Comparison of ENCODE assay signal across 23 cellular contexts in genomic region chr3:43865376-43865775, GRCh38.
"Had no signal": no experiment of that assay in that cellular context is flagged by ENCODE, and none has a peak within 500 bp of the region (broad histone marks: within the 10 kb centered on the region; RNA-seq: fewer than 3 reads in every experiment).

No MANE protein-coding gene starts in this region.

- H3K9me3 ChIP-seq: left ventricle myocardium inferior, right lobe of liver, tibial nerve had no signal

- H3K9me3 Mint-ChIP-seq: activated CD4-positive, alpha-beta T cell treated with anti-CD3 and anti-CD28 coated beads, Interleukin-2, amount 10 ng/mL, durations not matched to agents 7 days and 5 days; activated CD8-positive, alpha-beta T cell treated with anti-CD3 and anti-CD28 coated beads for 36 hours; activated T-helper 1 cell treated with anti-CD3 and anti-CD28 coated beads, Interleukin-12 subunit alpha, Interleukin-12 subunit beta, Interleukin-2, Interleukin-4 antibody, amounts not matched to agents 30 ng/mL and 10 ng/mL and 1 ng/mL, durations not matched to agents 14 hours and 24 hours and 36 hours; central memory CD8-positive, alpha-beta T cell; immature natural killer cell; nephron; stimulated activated effector memory CD8-positive, alpha-beta T cell treated with anti-CD3 and anti-CD28 coated beads, Interleukin-12 subunit alpha, Interleukin-12 subunit beta, amount 100 ng/mL, for 72 hours; stimulated activated naive CD8-positive, alpha-beta T cell treated with anti-CD3 and anti-CD28 coated beads, Interleukin-15, amount 100 ng/mL, for 72 hours; T-helper 2 cell treated with Interferon-gamma antibody and Interleukin-4, amounts not matched to agents 5 μg/mL and 100 μg/mL, for 36 hours had no signal

- H3K4me1 ChIP-seq: left ventricle myocardium inferior, right lobe of liver, tibial nerve had no signal

- H3K4me3 Mint-ChIP-seq: activated CD4-positive, alpha-beta T cell treated with anti-CD3 and anti-CD28 coated beads, Interleukin-2, amount 10 ng/mL, durations not matched to agents 7 days and 5 days; activated CD8-positive, alpha-beta T cell treated with anti-CD3 and anti-CD28 coated beads for 36 hours; activated naive CD8-positive, alpha-beta T cell; activated T-helper 1 cell treated with anti-CD3 and anti-CD28 coated beads, Interleukin-12 subunit alpha, Interleukin-12 subunit beta, Interleukin-2, Interleukin-4 antibody, amounts not matched to agents 30 ng/mL and 10 ng/mL and 1 ng/mL, durations not matched to agents 14 hours and 24 hours and 36 hours; central memory CD8-positive, alpha-beta T cell; immature natural killer cell; nephron; stimulated activated effector memory CD8-positive, alpha-beta T cell treated with anti-CD3 and anti-CD28 coated beads, Interleukin-12 subunit alpha, Interleukin-12 subunit beta, amount 100 ng/mL, for 72 hours; stimulated activated naive CD8-positive, alpha-beta T cell treated with anti-CD3 and anti-CD28 coated beads, Interleukin-15, amount 100 ng/mL, for 72 hours; T-helper 2 cell treated with Interferon-gamma antibody and Interleukin-4, amounts not matched to agents 5 μg/mL and 100 μg/mL, for 36 hours had no signal

- H3K36me3 Mint-ChIP-seq: activated naive CD8-positive, alpha-beta T cell; immature natural killer cell; stimulated activated effector memory CD8-positive, alpha-beta T cell treated with anti-CD3 and anti-CD28 coated beads, Interleukin-12 subunit alpha, Interleukin-12 subunit beta, amount 100 ng/mL, for 72 hours had no signal

- H3K4me3 ChIP-seq: left ventricle myocardium inferior, right lobe of liver, skin epidermis, tibial nerve had no signal

- DNase-seq: activated CD4-positive, alpha-beta T cell treated with anti-CD3 and anti-CD28 coated beads, Interleukin-2, amount 10 ng/mL, durations not matched to agents 7 days and 5 days; activated CD4-positive, CD25-positive, alpha-beta regulatory T cell treated with anti-CD3 and anti-CD28 coated beads, Interleukin-2, amount 50 U/mL, for 72 hours; activated CD8-positive, alpha-beta T cell treated with anti-CD3 and anti-CD28 coated beads for 36 hours; erythroblast; foreskin keratinocyte; immature natural killer cell; kidney glomerular epithelial cell; left ventricle myocardium inferior; mammary epithelial cell; right lobe of liver; stimulated activated CD4-positive, alpha-beta T cell treated with anti-CD3 and anti-CD28 coated beads, Interleukin-2, amount 100 ng/mL, for 24 hours; stimulated activated naive CD8-positive, alpha-beta T cell treated with anti-CD3 and anti-CD28 coated beads, Interleukin-15, amount 100 ng/mL, for 72 hours; WERI-Rb-1 had no signal

- H3K36me3 ChIP-seq: left ventricle myocardium inferior, right lobe of liver, tibial nerve, WERI-Rb-1 had no signal

- FAIRE-seq: astrocyte, colon had no signal

- H3K4me1 Mint-ChIP-seq: activated CD4-positive, alpha-beta T cell treated with anti-CD3 and anti-CD28 coated beads, Interleukin-2, amount 10 ng/mL, durations not matched to agents 7 days and 5 days; central memory CD8-positive, alpha-beta T cell; immature natural killer cell; nephron; stimulated activated effector memory CD8-positive, alpha-beta T cell treated with anti-CD3 and anti-CD28 coated beads, Interleukin-12 subunit alpha, Interleukin-12 subunit beta, amount 100 ng/mL, for 72 hours; stimulated activated naive CD8-positive, alpha-beta T cell treated with anti-CD3 and anti-CD28 coated beads, Interleukin-15, amount 100 ng/mL, for 72 hours had no signal

- ATAC-seq: activated CD8-positive, alpha-beta T cell treated with anti-CD3 and anti-CD28 coated beads for 36 hours; foreskin keratinocyte; right lobe of liver; stimulated activated effector memory CD8-positive, alpha-beta T cell treated with anti-CD3 and anti-CD28 coated beads, Interleukin-12 subunit alpha, Interleukin-12 subunit beta, amount 100 ng/mL, for 72 hours; stimulated activated naive CD8-positive, alpha-beta T cell treated with anti-CD3 and anti-CD28 coated beads, Interleukin-15, amount 100 ng/mL, for 72 hours had no signal

- H3K27ac Mint-ChIP-seq: activated CD4-positive, alpha-beta T cell treated with anti-CD3 and anti-CD28 coated beads, Interleukin-2, amount 10 ng/mL, durations not matched to agents 7 days and 5 days; activated CD8-positive, alpha-beta T cell treated with anti-CD3 and anti-CD28 coated beads for 36 hours; activated naive CD8-positive, alpha-beta T cell; activated T-helper 1 cell treated with anti-CD3 and anti-CD28 coated beads, Interleukin-12 subunit alpha, Interleukin-12 subunit beta, Interleukin-2, Interleukin-4 antibody, amounts not matched to agents 30 ng/mL and 10 ng/mL and 1 ng/mL, durations not matched to agents 14 hours and 24 hours and 36 hours; immature natural killer cell; nephron; stimulated activated effector memory CD8-positive, alpha-beta T cell treated with anti-CD3 and anti-CD28 coated beads, Interleukin-12 subunit alpha, Interleukin-12 subunit beta, amount 100 ng/mL, for 72 hours; T-helper 2 cell treated with Interferon-gamma antibody and Interleukin-4, amounts not matched to agents 5 μg/mL and 100 μg/mL, for 36 hours had no signal

- H3K27ac ChIP-seq: foreskin keratinocyte, left ventricle myocardium inferior, right lobe of liver, skin epidermis, tibial nerve, WERI-Rb-1 had no signal

- H3K27me3 ChIP-seq: foreskin keratinocyte, right lobe of liver, tibial nerve had no signal
